ENCODE assay signal across 19 cellular contexts in genomic region chrX:7214251-7214650, GRCh38.
DNase-seq lines count a peak whose midpoint lies in the region; ATAC-seq, FAIRE-seq and TF ChIP-seq lines count a peak whose summit lies in the region.
"Had no signal": no experiment of that assay in that cellular context is flagged by ENCODE, and none has a peak within 500 bp of the region (broad histone marks: within the 10 kb centered on the region; RNA-seq: fewer than 3 reads in every experiment).

No MANE protein-coding gene starts in this region.

- POLR2A ChIA-PET in Caco-2 (lab: Charles Lee): no interaction called here

- H3K4me2 ChIP-seq in astrocyte (ENCODE audit: low read length): no peak overlapping the region

- H3K27ac Mint-ChIP-seq in Caco-2 (ENCODE audit: unreplicated experiment) (peak overlapping the region; percentile 45), HFFc6 (peak overlapping the region; percentile 62), astrocyte (ENCODE audit: unreplicated experiment) (no peak overlapping the region)
- H3K27ac Mint-ChIP-seq: CD4-positive, alpha-beta memory T cell; H9 had no signal

- no peaks in the 10 kb centered on the region for H3K9me3 ChIP-seq in Caco-2
- no peaks in the 10 kb centered on the region for H3K9me3 ChIP-seq in astrocyte (ENCODE audit: insufficient read depth, low read depth, low read length)
- H3K9me3 ChIP-seq: BE2C had no signal

- intact Hi-C loops in Caco-2 (cut with micrococcal nuclease; ENCODE audit: unreplicated experiment): no loop called here

- H3K79me2 ChIP-seq in astrocyte (ENCODE audit: insufficient read depth, low read length): no peaks in the 10 kb centered on the region

- no peaks in the 10 kb centered on the region for H4K20me1 ChIP-seq in astrocyte (ENCODE audit: insufficient read depth, low read length)

- no peaks in the 10 kb centered on the region for H3K36me3 ChIP-seq in Caco-2 (ENCODE audit: control insufficient read depth, insufficient read depth, low read length)
- H3K36me3 ChIP-seq in astrocyte (ENCODE audit: insufficient read depth, low read length): no peaks in the 10 kb centered on the region
- H3K36me3 ChIP-seq: BE2C had no signal

- peaks cover 10% of the 10 kb centered on the region for H3K36me3 Mint-ChIP-seq in Caco-2 (ENCODE audit: insufficient read depth, unreplicated experiment)
- no peaks in the 10 kb centered on the region for H3K36me3 Mint-ChIP-seq in HFFc6 (ENCODE audit: low read depth)
- H3K36me3 Mint-ChIP-seq in astrocyte (ENCODE audit: low read depth, unreplicated experiment): no peaks in the 10 kb centered on the region
- H3K36me3 Mint-ChIP-seq: CD4-positive, alpha-beta memory T cell had no signal

- CTCF ChIA-PET in Caco-2 (lab: Charles Lee): no interaction called here

- no peak for TF ChIP-seq CTCF in Caco-2 (IDR thresholded peaks at IDR 0.05; ENCODE audit: insufficient read depth in 1 of 2, low read depth in 1 of 2, low read length in 1 of 2, severe bottlenecking in 1 of 2, unreplicated experiment in 1 of 2)
- TF ChIP-seq CTCF in HFFc6 (IDR thresholded peaks at IDR 0.05): no peak
- TF ChIP-seq CTCF in astrocyte (IDR thresholded peaks at IDR 0.05; ENCODE audit: insufficient read depth, low read depth, low read length): no peak

- H3K4me3 ChIP-seq in Caco-2 (ENCODE audit: low read depth, low read length): no peak overlapping the region
- H3K4me3 ChIP-seq in astrocyte (ENCODE audit: insufficient read depth, low read depth, low read length): no peak overlapping the region
- H3K4me3 ChIP-seq: K562 had no signal

- H2AFZ ChIP-seq in astrocyte (ENCODE audit: low read depth, low read length): no peak overlapping the region

- H3K27ac ChIP-seq in astrocyte (ENCODE audit: low read depth, low read length): no peak overlapping the region
- H3K27ac ChIP-seq: HL-60, RWPE1 had no signal

- peaks cover 25% of the 10 kb centered on the region for H3K4me1 ChIP-seq in Caco-2
- no peaks in the 10 kb centered on the region for H3K4me1 ChIP-seq in astrocyte (ENCODE audit: insufficient read depth, low read length)
- H3K4me1 ChIP-seq: BE2C had no signal

- no peaks in the 10 kb centered on the region for H3K27me3 ChIP-seq in Caco-2 (replicated peaks; ENCODE audit: control insufficient read depth, insufficient read depth, low read length)
- H3K27me3 ChIP-seq in astrocyte (ENCODE audit: insufficient read depth, low read length): no peaks in the 10 kb centered on the region
- H3K27me3 ChIP-seq: BE2C had no signal

- H3K4me3 Mint-ChIP-seq in Caco-2 (ENCODE audit: unreplicated experiment) (no peak overlapping the region), HFFc6 (no peak overlapping the region), astrocyte (ENCODE audit: unreplicated experiment) (no peak overlapping the region)
- H3K4me3 Mint-ChIP-seq: CD4-positive, alpha-beta memory T cell; H9 had no signal

- peak; percentile 59 for FAIRE-seq in astrocyte (lab: Jason Lieb, UNC)
- FAIRE-seq: K562 had no signal

- BruUV-seq in Caco-2 (replicated peaks; lab: Mats Ljungman, UMichigan): no TSS peak

- H3K9ac ChIP-seq in astrocyte (ENCODE audit: low read length): no peak overlapping the region

- H3K4me1 Mint-ChIP-seq in Caco-2 (ENCODE audit: low read depth, unreplicated experiment) (peaks cover 23% of the 10 kb centered on the region), HFFc6 (ENCODE audit: low read depth) (peaks cover 27% of the 10 kb centered on the region), astrocyte (ENCODE audit: low read depth, unreplicated experiment) (peaks cover 10% of the 10 kb centered on the region)

- H3K27me3 Mint-ChIP-seq in Caco-2 (ENCODE audit: insufficient read depth, unreplicated experiment) (no peaks in the 10 kb centered on the region), HFFc6 (ENCODE audit: insufficient read depth) (no peaks in the 10 kb centered on the region), astrocyte (ENCODE audit: low read depth, unreplicated experiment) (no peaks in the 10 kb centered on the region)
- H3K27me3 Mint-ChIP-seq: CD4-positive, alpha-beta memory T cell had no signal

- H3K9me3 Mint-ChIP-seq in Caco-2 (ENCODE audit: unreplicated experiment): no peaks in the 10 kb centered on the region
- H3K9me3 Mint-ChIP-seq in HFFc6: no peaks in the 10 kb centered on the region
- no peaks in the 10 kb centered on the region for H3K9me3 Mint-ChIP-seq in astrocyte (ENCODE audit: unreplicated experiment)

- no peak for ATAC-seq in GM21381 (IDR thresholded peaks at IDR 0.05; ENCODE audit: unreplicated experiment)
- no peak for ATAC-seq in GM18868 (IDR thresholded peaks at IDR 0.05; ENCODE audit: unreplicated experiment)
- ATAC-seq: K562 had no signal

- DNase-seq in Caco-2: no peak
- DNase-seq in HFFc6: peak; percentile 10
- no peak for DNase-seq in astrocyte (ENCODE audit: low read depth)
- peak; percentile 40 for DNase-seq in renal cortical epithelial cell (ENCODE audit: low read depth)
- DNase-seq in NOMO-1 (lab: John Stamatoyannopoulos, UW; ENCODE audit: unreplicated experiment in 2 of 2): no peak
- no peak for DNase-seq in COLO668 (lab: John Stamatoyannopoulos, UW; ENCODE audit: unreplicated experiment)
- DNase-seq: ACHN; BE2C; CD4-positive, alpha-beta memory T cell; DMS 273 treated with DMSO at 0.1 percent for 48 hours; H9; NCI-H1436; NCI-H2029 treated with DMSO at 0.1 percent for 48 hours; NCI-H2171 treated with DMSO at 0.1 percent for 48 hours had no signal

Comparison
In these comparisons a context has a peak if more than half of its experiments do, and no peak if none do; other contexts are left out.
1. DNase-seq: peak in HFFc6 (single experiment) and renal cortical epithelial cell (single experiment); none in Caco-2 (0 of 2), astrocyte (single experiment), NOMO-1 (0 of 2) and COLO668 (single experiment).